Comparison of ENCODE assay signal across 36 cellular contexts in the genomic region with DNA sequence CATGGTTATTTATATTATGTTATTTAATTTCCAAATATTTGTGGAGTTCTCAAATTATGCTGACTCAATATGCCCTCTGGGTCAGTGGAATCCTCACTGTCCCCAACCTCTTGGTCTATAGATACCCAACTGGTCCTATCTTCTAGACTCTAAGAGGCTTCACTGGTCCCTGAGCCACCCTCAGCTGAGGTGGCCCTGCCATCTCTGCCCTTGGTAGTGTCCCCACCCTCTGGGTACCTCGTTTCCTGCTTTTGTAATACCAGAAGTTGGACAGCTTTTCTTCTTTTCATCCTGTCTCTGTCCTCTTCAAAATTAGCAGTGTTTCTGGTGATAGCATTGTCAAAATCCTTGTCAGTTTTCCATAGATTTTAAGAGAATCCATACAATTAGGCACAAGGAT.
"Had no signal": no experiment of that assay in that cellular context is flagged by ENCODE, and none has a peak within 500 bp of the region (broad histone marks: within the 10 kb centered on the region; RNA-seq: fewer than 3 reads in every experiment).

No MANE protein-coding gene starts in this region.

- H3K4me1 Mint-ChIP-seq: activated B cell treated with CpG ODN at 0.5 μM for 24 hours; activated T-helper 17 cell treated with anti-CD3 and anti-CD28 coated beads, Interleukin-2, amount 50 U/mL, for 72 hours had no signal

- H3K27ac Mint-ChIP-seq: activated B cell treated with CpG ODN at 0.5 μM for 24 hours; activated CD4-positive, alpha-beta memory T cell treated with anti-CD3 and anti-CD28 coated beads for 36 hours; activated CD4-positive, alpha-beta T cell treated with anti-CD3 and anti-CD28 coated beads, Interleukin-2, amount 10 ng/mL, durations not matched to agents 24 days and 14 days; activated CD8-positive, alpha-beta T cell treated with anti-CD3 and anti-CD28 coated beads for 36 hours; activated naive CD4-positive, alpha-beta T cell treated with anti-CD3 and anti-CD28 coated beads for 36 hours; activated naive CD4-positive, alpha-beta T cell treated with anti-CD3 and anti-CD28 coated beads, Interleukin-2, amount 50 U/mL, for 72 hours; activated naive CD8-positive, alpha-beta T cell treated with anti-CD3 and anti-CD28 coated beads for 36 hours; activated T-helper 1 cell treated with anti-CD3 and anti-CD28 coated beads, Interleukin-12 subunit alpha, Interleukin-12 subunit beta, Interleukin-2, Interleukin-4 antibody, amounts not matched to agents 30 ng/mL and 10 ng/mL and 1 ng/mL, durations not matched to agents 14 hours and 24 hours and 36 hours; activated T-helper 17 cell treated with anti-CD3 and anti-CD28 coated beads, Interleukin-2, amount 50 U/mL, for 72 hours; T-helper 1 cell treated with Interleukin-12 subunit alpha and Interleukin-12 subunit beta and Interleukin-4 antibody, amounts not matched to agents 30 μg/mL and 1 μg/mL, for 36 hours; T-helper 2 cell treated with Interferon-gamma antibody and Interleukin-4, amounts not matched to agents 5 μg/mL and 100 μg/mL, for 36 hours had no signal

- FAIRE-seq: astrocyte, TTC549 had no signal

- H3K27ac ChIP-seq: adrenal gland, body of pancreas, brain microvascular endothelial cell, breast epithelium, VCaP had no signal

- H3K4me3 Mint-ChIP-seq: activated B cell treated with CpG ODN at 0.5 μM for 24 hours; activated CD4-positive, alpha-beta memory T cell treated with anti-CD3 and anti-CD28 coated beads for 36 hours; activated CD4-positive, alpha-beta T cell treated with anti-CD3 and anti-CD28 coated beads, Interleukin-2, amount 10 ng/mL, durations not matched to agents 24 days and 14 days; activated CD8-positive, alpha-beta T cell treated with anti-CD3 and anti-CD28 coated beads for 36 hours; activated naive CD4-positive, alpha-beta T cell treated with anti-CD3 and anti-CD28 coated beads for 36 hours; activated naive CD8-positive, alpha-beta T cell treated with anti-CD3 and anti-CD28 coated beads for 36 hours; activated T-helper 1 cell treated with anti-CD3 and anti-CD28 coated beads, Interleukin-12 subunit alpha, Interleukin-12 subunit beta, Interleukin-2, Interleukin-4 antibody, amounts not matched to agents 30 ng/mL and 10 ng/mL and 1 ng/mL, durations not matched to agents 14 hours and 24 hours and 36 hours; activated T-helper 17 cell treated with anti-CD3 and anti-CD28 coated beads, Interleukin-2, amount 50 U/mL, for 72 hours; T-helper 1 cell treated with Interleukin-12 subunit alpha and Interleukin-12 subunit beta and Interleukin-4 antibody, amounts not matched to agents 30 μg/mL and 1 μg/mL, for 36 hours; T-helper 2 cell treated with Interferon-gamma antibody and Interleukin-4, amounts not matched to agents 5 μg/mL and 100 μg/mL, for 36 hours had no signal

- H3K9me3 ChIP-seq: adrenal gland, body of pancreas, breast epithelium had no signal

- H3K4me1 ChIP-seq: body of pancreas, breast epithelium had no signal

- H3K4me3 ChIP-seq: adrenal gland, body of pancreas, breast epithelium had no signal

- DNase-seq: activated B cell treated with CpG ODN at 0.5 μM for 24 hours; activated CD4-positive, alpha-beta memory T cell treated with anti-CD3 and anti-CD28 coated beads for 36 hours; activated CD4-positive, alpha-beta T cell treated with anti-CD3 and anti-CD28 coated beads for 4 hours; activated CD4-positive, alpha-beta T cell treated with anti-CD3 and anti-CD28 coated beads, Interleukin-2, amount 10 ng/mL, durations not matched to agents 24 days and 14 days; activated CD4-positive, alpha-beta T cell treated with anti-CD3 and anti-CD28 coated beads, Interleukin-2, amount 50 U/mL, for 1 hour; activated CD4-positive, alpha-beta T cell treated with anti-CD3 and anti-CD28 coated beads, Interleukin-2, amount 50 U/mL, for 4 hours; activated CD4-positive, CD25-positive, alpha-beta regulatory T cell treated with anti-CD3 and anti-CD28 coated beads, Interleukin-2, amount 50 U/mL, for 72 hours; activated CD8-positive, alpha-beta memory T cell treated with anti-CD3 and anti-CD28 coated beads, Interleukin-2, amount 50 U/mL, for 4 hours; activated CD8-positive, alpha-beta T cell treated with anti-CD3 and anti-CD28 coated beads for 36 hours; activated effector memory CD4-positive, alpha-beta T cell treated with anti-CD3 and anti-CD28 coated beads, Interleukin-2, amount 50 U/mL, for 16 hours; activated gamma-delta T cell treated with Interleukin-2 at 50 U/mL for 16 hours; activated naive CD4-positive, alpha-beta T cell; activated naive CD4-positive, alpha-beta T cell treated with anti-CD3 and anti-CD28 coated beads for 36 hours; activated naive CD4-positive, alpha-beta T cell treated with anti-CD3 and anti-CD28 coated beads, Interleukin-2, amount 50 U/mL, for 16 hours; activated naive CD8-positive, alpha-beta T cell treated with anti-CD3 and anti-CD28 coated beads for 36 hours; activated T-cell treated with anti-CD3 and anti-CD28 coated beads for 4 hours; activated T-cell treated with anti-CD3 and anti-CD28 coated beads, Interleukin-2, amount 50 U/mL, for 1 hour; activated T-cell treated with anti-CD3 and anti-CD28 coated beads, Interleukin-2, amount 50 U/mL, for 48 hours; adrenal gland; amniotic stem cell; aorta; body of pancreas; brain microvascular endothelial cell; central memory CD4-positive, alpha-beta T cell; T-helper 1 cell; T-helper 2 cell; T-helper 9 cell had no signal

- ATAC-seq: body of pancreas had no signal

- H3K27me3 Mint-ChIP-seq: activated B cell treated with CpG ODN at 0.5 μM for 24 hours; activated CD4-positive, alpha-beta memory T cell treated with anti-CD3 and anti-CD28 coated beads for 36 hours; activated CD4-positive, alpha-beta T cell treated with anti-CD3 and anti-CD28 coated beads, Interleukin-2, amount 10 ng/mL, durations not matched to agents 24 days and 14 days; activated CD8-positive, alpha-beta T cell treated with anti-CD3 and anti-CD28 coated beads for 36 hours; activated naive CD8-positive, alpha-beta T cell treated with anti-CD3 and anti-CD28 coated beads for 36 hours; activated T-helper 17 cell treated with anti-CD3 and anti-CD28 coated beads, Interleukin-2, amount 50 U/mL, for 72 hours had no signal

- H3K27me3 ChIP-seq: adrenal gland, body of pancreas, brain microvascular endothelial cell, breast epithelium had no signal

- H3K36me3 ChIP-seq: adrenal gland, brain microvascular endothelial cell, breast epithelium had no signal
